8 cellular contexts compared by ENCODE assay signal in the genomic region with DNA sequence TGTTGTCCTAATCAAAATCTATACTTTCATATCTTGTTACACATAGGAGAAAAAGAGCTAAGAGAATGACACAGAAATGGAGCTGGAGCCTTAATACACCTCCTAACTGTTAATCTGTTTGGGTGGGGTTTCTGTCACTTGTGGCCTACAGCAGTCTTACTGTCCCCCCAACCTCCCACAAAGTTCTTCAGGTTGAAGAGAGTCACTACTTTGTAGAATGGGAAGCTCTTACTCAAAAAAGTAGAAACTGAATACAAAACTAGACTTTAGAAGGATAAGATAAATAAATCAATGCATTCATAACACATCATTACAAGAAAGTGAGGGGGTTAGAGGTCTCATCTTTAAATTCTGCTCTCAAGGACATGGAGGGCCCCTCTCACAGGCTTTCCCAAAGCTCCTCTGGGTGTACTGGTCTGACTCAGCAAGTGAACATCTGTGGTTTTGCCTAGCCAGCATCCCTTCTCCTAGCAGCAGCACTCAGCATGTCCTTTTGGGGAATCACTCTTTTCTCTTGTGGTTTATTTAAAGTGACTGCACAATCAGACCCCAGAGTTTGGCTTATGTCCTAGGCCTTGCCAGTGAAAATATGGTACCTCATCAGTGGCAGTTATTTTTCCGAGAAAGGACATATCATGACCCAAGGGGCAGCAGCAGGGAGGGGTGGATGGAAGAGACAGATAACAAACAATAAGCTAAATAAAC. TPM values are rescaled to one million over a fixed set of nuclear protein-coding genes. Genes with fewer than 3 reads are reported as not detected.
A peak's percentile ranks its signal among the peaks of the same experiment; 100 is the strongest.
DNase-seq lines count a peak whose midpoint lies in the region; ATAC-seq lines count a peak whose summit lies in the region.

No MANE protein-coding gene starts in this region.

- H3K9me3 Mint-ChIP-seq in activated naive CD8-positive, alpha-beta T cell (ENCODE audit: low read depth), result no peaks in the 10 kb centered on the region

- peak overlapping the region; percentile 68 for H3K27ac Mint-ChIP-seq in activated naive CD8-positive, alpha-beta T cell

- peaks cover 28% of the 10 kb centered on the region for H3K4me1 Mint-ChIP-seq in activated naive CD8-positive, alpha-beta T cell (ENCODE audit: low read depth)

- no peak for ATAC-seq in activated CD4-positive, CD25-positive, alpha-beta regulatory T cell treated with anti-CD3 and anti-CD28 coated beads, Interleukin-2, amount 50 U/mL, for 24 hours
- no peak for ATAC-seq in GM18511 (IDR thresholded peaks at IDR 0.05; ENCODE audit: unreplicated experiment)

- H3K27me3 Mint-ChIP-seq in activated naive CD8-positive, alpha-beta T cell, result no peaks in the 10 kb centered on the region

- peak; percentile 52 for DNase-seq in DMS 273 treated with DMSO at 0.1 percent for 48 hours (lab: John Stamatoyannopoulos, UW)
- DNase-seq in HUDEP-2 (lab: John Stamatoyannopoulos, UW; ENCODE audit: unreplicated experiment in 76 of 76), result peak in 72 of 76 experiments; percentile 24 to 92 (median 64)
- DNase-seq in myocyte (ENCODE audit: low read depth), result peak; percentile 93
- no peak for DNase-seq in HT-29 (ENCODE audit: low spot score)
- no peak for DNase-seq in DMS79 (lab: John Stamatoyannopoulos, UW)

- no peaks in the 10 kb centered on the region for H3K36me3 Mint-ChIP-seq in activated naive CD8-positive, alpha-beta T cell

- peak overlapping the region; percentile 85 for H3K4me3 Mint-ChIP-seq in activated naive CD8-positive, alpha-beta T cell

RNA-seq across cellular contexts. Expression of a gene that starts 2.0 kb away (rescaled TPM):
- total RNA-seq in myocyte, result 37.8 and 42.2 TPM in 2 replicates
- polyA plus RNA-seq in myocyte (2012), result 58.6 TPM
- total RNA-seq in HT-29 (2014; rRNA removed; shearing (Covaris generic)), result 0.73 and 2.0 TPM in 2 replicates

RNA-seq across cellular contexts. Expression of a gene that starts 27.2 kb away (rescaled TPM):
- total RNA-seq in myocyte, result 65.0 and 77.8 TPM in 2 replicates
- polyA plus RNA-seq in myocyte (2012), result 79.6 TPM
- total RNA-seq in HT-29 (2014; rRNA removed; shearing (Covaris generic)), result 55.2 and 72.0 TPM in 2 replicates

Comparison
In these comparisons a context has a peak if more than half of its experiments do, and no peak if none do; other contexts are left out.
1. DNase-seq: peak in DMS 273 treated with DMSO at 0.1 percent for 48 hours (single experiment), HUDEP-2 (72 of 76) and myocyte (single experiment); none in HT-29 (single experiment) and DMS79 (single experiment).
2. RNA of a gene that starts 2.0 kb away (total RNA-seq): 37.8 to 42.2 TPM in myocyte; 0.73 to 2.0 TPM in HT-29; every median in the first group is over 10 times any median in the second.